1 cellular context compared by ENCODE assay signal in genomic region chr1:3320246-3321152, GRCh38.
TF ChIP-seq lines count a peak whose summit lies in the region.

No MANE protein-coding gene starts in this region.

TF ChIP-seq in HEK293, 187 proteins besides CTCF, POLR2A, EP300 and RAD21 (continued from another document and continues in another):
- TF ChIP-seq ZNF580 (tag by site-specific recombination; IDR thresholded peaks at IDR 0.05) (no peak), ZNF391 (tag by site-specific recombination; IDR thresholded peaks at IDR 0.05; ENCODE audit: borderline replicate concordance, low read depth) (no peak), ZNF670 (tag by site-specific recombination; IDR thresholded peaks at IDR 0.05; ENCODE audit: low read depth) (no peak), ZNF324 (tag by site-specific recombination; IDR thresholded peaks at IDR 0.05) (no peak), ZNF398 (tag by site-specific recombination; IDR thresholded peaks at IDR 0.05) (no peak; the same call in 1 of the 2 replicates), ZNF639 (tag by site-specific recombination; IDR thresholded peaks at IDR 0.05) (no peak), ZNF37A (tag by site-specific recombination; IDR thresholded peaks at IDR 0.05) (no peak), BCL6B (tag by site-specific recombination; IDR thresholded peaks at IDR 0.05) (no peak), RBAK (tag by site-specific recombination; IDR thresholded peaks at IDR 0.05) (no peak), ZBTB44 (tag by site-specific recombination; IDR thresholded peaks at IDR 0.05) (no peak), ZBTB10 (tag by site-specific recombination; IDR thresholded peaks at IDR 0.05) (no peak), GLIS2 (tag by site-specific recombination; IDR thresholded peaks at IDR 0.05) (peak; percentile 12; the same call in 1 of the 2 replicates), ZNF549 (tag by site-specific recombination; IDR thresholded peaks at IDR 0.05) (no peak), ZNF175 (tag by site-specific recombination; IDR thresholded peaks at IDR 0.05) (no peak), ZNF558 (tag by site-specific recombination; IDR thresholded peaks at IDR 0.05) (no peak), ZNF350 (tag by site-specific recombination; IDR thresholded peaks at IDR 0.05) (no peak), TCF7L2 (IDR thresholded peaks at IDR 0.05; ENCODE audit: borderline replicate concordance, low read depth, low read length) (peak; percentile 87), ZNF707 (tag by site-specific recombination; IDR thresholded peaks at IDR 0.05) (no peak), ZBTB48 (tag by site-specific recombination; IDR thresholded peaks at IDR 0.05) (no peak), ZNF223 (tag by site-specific recombination; IDR thresholded peaks at IDR 0.05) (no peak), MYNN (tag by site-specific recombination; IDR thresholded peaks at IDR 0.05; ENCODE audit: borderline replicate concordance) (no peak), REST (tag by site-specific recombination; IDR thresholded peaks at IDR 0.05) (no peak), ZNF24 (tag by site-specific recombination; IDR thresholded peaks at IDR 0.05) (no peak), KLF17 (tag by site-specific recombination; IDR thresholded peaks at IDR 0.05) (no peak), ZNF311 (tag by site-specific recombination; IDR thresholded peaks at IDR 0.05; ENCODE audit: borderline replicate concordance) (no peak), ZNF645 (tag by site-specific recombination; IDR thresholded peaks at IDR 0.05) (no peak), ZNF837 (tag by site-specific recombination; IDR thresholded peaks at IDR 0.05) (no peak), ZNF473 (tag by site-specific recombination; IDR thresholded peaks at IDR 0.05) (no peak), AEBP2 (tag by site-specific recombination; IDR thresholded peaks at IDR 0.05; ENCODE audit: borderline replicate concordance) (no peak), ZNF140 (tag by site-specific recombination; IDR thresholded peaks at IDR 0.05) (no peak), ZNF76 (tag by site-specific recombination; IDR thresholded peaks at IDR 0.05; ENCODE audit: borderline replicate concordance, low read depth) (no peak), ZNF202 (tag by site-specific recombination; IDR thresholded peaks at IDR 0.05; ENCODE audit: borderline replicate concordance) (no peak), ZNF449 (tag by site-specific recombination; IDR thresholded peaks at IDR 0.05) (no peak), ZSCAN5A (tag by site-specific recombination; IDR thresholded peaks at IDR 0.05) (no peak), ZNF600 (tag by site-specific recombination; IDR thresholded peaks at IDR 0.05) (0 out of 2 replicates have a peak, but pooled peaks have one; percentile 36), ZFP41 (tag by site-specific recombination; IDR thresholded peaks at IDR 0.05; ENCODE audit: borderline replicate concordance) (no peak), ZNF274 (IDR thresholded peaks at IDR 0.05; ENCODE audit: low read length) (no peak), ZNF274 (tag by site-specific recombination; IDR thresholded peaks at IDR 0.05; ENCODE audit: borderline replicate concordance) (no peak), ZNF585B (tag by site-specific recombination; IDR thresholded peaks at IDR 0.05) (no peak), ZNF184 (tag by site-specific recombination; IDR thresholded peaks at IDR 0.05) (no peak)
